Comparison of ENCODE assay signal across 2 cellular contexts in genomic region chr22:44543781-44544181, GRCh38.
TF ChIP-seq lines count a peak whose summit lies in the region.

No MANE protein-coding gene starts in this region.

TF ChIP-seq in SK-N-SH treated with all-trans-retinoic acid at 6 μM for 48 hours, 23 proteins besides CTCF, POLR2A, EP300 and RAD21:
- TF ChIP-seq, protein P1, sequence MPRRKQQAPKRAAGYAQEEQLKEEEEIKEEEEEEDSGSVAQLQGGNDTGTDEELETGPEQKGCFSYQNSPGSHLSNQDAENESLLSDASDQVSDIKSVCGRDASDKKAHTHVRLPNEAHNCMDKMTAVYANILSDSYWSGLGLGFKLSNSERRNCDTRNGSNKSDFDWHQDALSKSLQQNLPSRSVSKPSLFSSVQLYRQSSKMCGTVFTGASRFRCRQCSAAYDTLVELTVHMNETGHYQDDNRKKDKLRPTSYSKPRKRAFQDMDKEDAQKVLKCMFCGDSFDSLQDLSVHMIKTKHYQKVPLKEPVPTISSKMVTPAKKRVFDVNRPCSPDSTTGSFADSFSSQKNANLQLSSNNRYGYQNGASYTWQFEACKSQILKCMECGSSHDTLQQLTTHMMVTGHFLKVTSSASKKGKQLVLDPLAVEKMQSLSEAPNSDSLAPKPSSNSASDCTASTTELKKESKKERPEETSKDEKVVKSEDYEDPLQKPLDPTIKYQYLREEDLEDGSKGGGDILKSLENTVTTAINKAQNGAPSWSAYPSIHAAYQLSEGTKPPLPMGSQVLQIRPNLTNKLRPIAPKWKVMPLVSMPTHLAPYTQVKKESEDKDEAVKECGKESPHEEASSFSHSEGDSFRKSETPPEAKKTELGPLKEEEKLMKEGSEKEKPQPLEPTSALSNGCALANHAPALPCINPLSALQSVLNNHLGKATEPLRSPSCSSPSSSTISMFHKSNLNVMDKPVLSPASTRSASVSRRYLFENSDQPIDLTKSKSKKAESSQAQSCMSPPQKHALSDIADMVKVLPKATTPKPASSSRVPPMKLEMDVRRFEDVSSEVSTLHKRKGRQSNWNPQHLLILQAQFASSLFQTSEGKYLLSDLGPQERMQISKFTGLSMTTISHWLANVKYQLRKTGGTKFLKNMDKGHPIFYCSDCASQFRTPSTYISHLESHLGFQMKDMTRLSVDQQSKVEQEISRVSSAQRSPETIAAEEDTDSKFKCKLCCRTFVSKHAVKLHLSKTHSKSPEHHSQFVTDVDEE (CRISPR knock-in tag; IDR thresholded peaks at IDR 0.05): no peak
- TF ChIP-seq SNAI2 (CRISPR knock-in tag; IDR thresholded peaks at IDR 0.05) (no peak), ISL1 (CRISPR knock-in tag; IDR thresholded peaks at IDR 0.05) (no peak), ZNF565 (CRISPR knock-in tag; conservative IDR thresholded peaks at IDR 0.05; ENCODE audit: low read depth) (no peak), ZFP3 (CRISPR knock-in tag; IDR thresholded peaks at IDR 0.05) (no peak), OSR1 (CRISPR knock-in tag; IDR thresholded peaks at IDR 0.05) (no peak), ZFP30 (CRISPR knock-in tag; IDR thresholded peaks at IDR 0.05) (no peak), ZNF8 (CRISPR knock-in tag; IDR thresholded peaks at IDR 0.05) (no peak)
- TF ChIP-seq, protein P2, sequence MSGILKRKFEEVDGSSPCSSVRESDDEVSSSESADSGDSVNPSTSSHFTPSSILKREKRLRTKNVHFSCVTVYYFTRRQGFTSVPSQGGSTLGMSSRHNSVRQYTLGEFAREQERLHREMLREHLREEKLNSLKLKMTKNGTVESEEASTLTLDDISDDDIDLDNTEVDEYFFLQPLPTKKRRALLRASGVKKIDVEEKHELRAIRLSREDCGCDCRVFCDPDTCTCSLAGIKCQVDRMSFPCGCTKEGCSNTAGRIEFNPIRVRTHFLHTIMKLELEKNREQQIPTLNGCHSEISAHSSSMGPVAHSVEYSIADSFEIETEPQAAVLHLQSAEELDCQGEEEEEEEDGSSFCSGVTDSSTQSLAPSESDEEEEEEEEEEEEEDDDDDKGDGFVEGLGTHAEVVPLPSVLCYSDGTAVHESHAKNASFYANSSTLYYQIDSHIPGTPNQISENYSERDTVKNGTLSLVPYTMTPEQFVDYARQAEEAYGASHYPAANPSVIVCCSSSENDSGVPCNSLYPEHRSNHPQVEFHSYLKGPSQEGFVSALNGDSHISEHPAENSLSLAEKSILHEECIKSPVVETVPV (CRISPR knock-in tag; IDR thresholded peaks at IDR 0.05): no peak

TF ChIP-seq in SK-N-SH, 30 proteins besides CTCF, POLR2A, EP300 and RAD21:
- TF ChIP-seq PBX3 (IDR thresholded peaks at IDR 0.05) (no peak), NRF1 (IDR thresholded peaks at IDR 0.05; ENCODE audit: low read depth, low read length) (no peak)
- TF ChIP-seq, protein P3, sequence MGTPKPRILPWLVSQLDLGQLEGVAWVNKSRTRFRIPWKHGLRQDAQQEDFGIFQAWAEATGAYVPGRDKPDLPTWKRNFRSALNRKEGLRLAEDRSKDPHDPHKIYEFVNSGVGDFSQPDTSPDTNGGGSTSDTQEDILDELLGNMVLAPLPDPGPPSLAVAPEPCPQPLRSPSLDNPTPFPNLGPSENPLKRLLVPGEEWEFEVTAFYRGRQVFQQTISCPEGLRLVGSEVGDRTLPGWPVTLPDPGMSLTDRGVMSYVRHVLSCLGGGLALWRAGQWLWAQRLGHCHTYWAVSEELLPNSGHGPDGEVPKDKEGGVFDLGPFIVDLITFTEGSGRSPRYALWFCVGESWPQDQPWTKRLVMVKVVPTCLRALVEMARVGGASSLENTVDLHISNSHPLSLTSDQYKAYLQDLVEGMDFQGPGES (IDR thresholded peaks at IDR 0.05; ENCODE audit: low read depth, low read length): no peak
